ENCODE assay signal across 24 cellular contexts in genomic region chr4:59057804-59058203, GRCh38.
"Had no signal": no experiment of that assay in that cellular context is flagged by ENCODE, and none has a peak within 500 bp of the region (broad histone marks: within the 10 kb centered on the region; RNA-seq: fewer than 3 reads in every experiment).

No MANE protein-coding gene starts in this region.

- DNase-seq: activated B cell treated with CpG ODN at 0.5 μM for 24 hours; activated CD4-positive, alpha-beta T cell treated with anti-CD3 and anti-CD28 coated beads for 1 hour; activated CD4-positive, alpha-beta T cell treated with anti-CD3 and anti-CD28 coated beads, Interleukin-2, amount 10 ng/mL, durations not matched to agents 24 days and 14 days; activated CD4-positive, alpha-beta T cell treated with anti-CD3 and anti-CD28 coated beads, Interleukin-2, amount 50 U/mL, for 48 hours; activated CD8-positive, alpha-beta memory T cell treated with anti-CD3 and anti-CD28 coated beads, Interleukin-2, amount 10 ng/mL, durations not matched to agents 7 days and 5 days; activated effector memory CD4-positive, alpha-beta T cell treated with Interleukin-2 at 50 U/mL for 16 hours; activated naive CD4-positive, alpha-beta T cell; activated naive CD8-positive, alpha-beta T cell treated with anti-CD3 and anti-CD28 coated beads, Interleukin-2, amount 50 U/mL, for 24 hours; activated T-cell treated with anti-CD3 and anti-CD28 coated beads, Interleukin-2, amount 50 U/mL, for 24 hours; anterior cingulate cortex; caudate nucleus; MM.1S; NCI-H1105 treated with DMSO at 0.1 percent for 48 hours; NCI-H1436 treated with DMSO at 0.1 percent for 48 hours; NCI-H187; NCI-H2081; NCI-H446; NCI-H526 treated with DMSO at 0.1 percent for 48 hours; PC-9; T-cell; T-helper 2 cell; T1000 had no signal

- H3K27ac ChIP-seq: PC-9, SK-N-MC had no signal

- H3K4me2 ChIP-seq: PC-9 had no signal

- H2AFZ ChIP-seq: PC-9 had no signal

- ATAC-seq: activated CD8-positive, alpha-beta memory T cell treated with anti-CD3 and anti-CD28 coated beads, Interleukin-2, amount 10 ng/mL, durations not matched to agents 7 days and 5 days; activated naive CD8-positive, alpha-beta T cell treated with anti-CD3 and anti-CD28 coated beads, Interleukin-2, amount 50 U/mL, for 24 hours; Right ventricle myocardium inferior; T-cell had no signal

- H3K4me3 ChIP-seq: PC-9, SK-N-MC had no signal
